9 cellular contexts compared by ENCODE assay signal in the genomic region with DNA sequence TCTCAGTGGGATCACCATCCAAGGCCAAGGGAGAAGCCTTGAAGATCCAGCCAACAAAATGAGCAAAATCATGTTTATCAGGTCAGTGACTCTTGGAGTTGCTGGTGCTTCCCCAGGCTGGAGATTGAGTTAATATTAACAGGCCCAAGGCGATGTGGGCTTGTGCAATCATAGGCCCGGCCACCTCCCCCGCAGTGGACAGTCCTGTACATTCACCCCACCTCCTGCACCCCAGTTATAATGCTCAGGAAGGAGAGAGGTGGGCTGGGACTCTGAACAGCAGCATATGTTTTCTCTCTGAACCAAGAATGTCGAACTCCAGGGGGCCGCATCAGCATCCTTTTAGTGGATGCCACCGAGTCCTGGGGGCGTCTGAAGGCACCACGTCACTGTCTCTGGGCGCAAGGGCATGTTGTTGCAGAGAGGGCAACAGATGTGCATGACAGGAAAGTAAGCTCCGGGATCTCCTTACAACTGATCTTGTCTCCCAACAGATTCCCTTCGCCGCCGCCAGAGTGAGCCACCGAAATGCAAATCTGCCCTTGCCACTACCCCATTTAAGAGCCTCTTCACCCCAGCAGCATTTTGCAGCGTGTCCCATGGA. TPM values are rescaled to one million over a fixed set of nuclear protein-coding genes. Genes with fewer than 3 reads are reported as not detected.
DNase-seq lines count a peak whose midpoint lies in the region; ATAC-seq and TF ChIP-seq lines count a peak whose summit lies in the region.
"Had no signal": no experiment of that assay in that cellular context is flagged by ENCODE, and none has a peak within 500 bp of the region (broad histone marks: within the 10 kb centered on the region; RNA-seq: fewer than 3 reads in every experiment).

No MANE protein-coding gene starts in this region.

- POLR2A ChIA-PET in CD8-positive, alpha-beta memory T cell (lab: Charles Lee) = no interaction called here
- POLR2A ChIA-PET in naive thymus-derived CD8-positive, alpha-beta T cell (lab: Charles Lee) = no interaction called here

- peaks cover 0 to 1% (median 0%) of the 10 kb centered on the region in 3 donors for H3K36me3 Mint-ChIP-seq in CD8-positive, alpha-beta memory T cell
- H3K36me3 Mint-ChIP-seq in naive thymus-derived CD8-positive, alpha-beta T cell = peaks cover 0 to 10% (median 0%) of the 10 kb centered on the region in 3 donors

- H3K4me1 Mint-ChIP-seq in CD8-positive, alpha-beta memory T cell = no peaks in the 10 kb centered on the region
- no peaks in the 10 kb centered on the region for H3K4me1 Mint-ChIP-seq in naive thymus-derived CD8-positive, alpha-beta T cell

- H3K9me3 ChIP-seq in parathyroid adenoma (ENCODE audit: control insufficient read depth, low read length) = no peaks in the 10 kb centered on the region
- H3K9me3 ChIP-seq in CD8-positive, alpha-beta memory T cell (ENCODE audit: low read length) = no peaks in the 10 kb centered on the region

- TF ChIP-seq CTCF in GM12872 (IDR thresholded peaks at IDR 0.05; ENCODE audit: insufficient read depth, low read depth, low read length) = peak; percentile 49; the same call in 2 of the 3 replicates
- TF ChIP-seq CTCF in parathyroid adenoma (IDR thresholded peaks at IDR 0.05) = peak; percentile 10

- no peaks in the 10 kb centered on the region for H3K4me1 ChIP-seq in parathyroid adenoma
- H3K4me1 ChIP-seq in CD8-positive, alpha-beta memory T cell (ENCODE audit: insufficient read depth, low read length) = no peaks in the 10 kb centered on the region

- CTCF ChIA-PET in CD8-positive, alpha-beta memory T cell (lab: Charles Lee) = no interaction called here

- no peak overlapping the region for H3K27ac Mint-ChIP-seq in CD8-positive, alpha-beta memory T cell
- no peak overlapping the region for H3K27ac Mint-ChIP-seq in naive thymus-derived CD8-positive, alpha-beta T cell

- H3K27me3 Mint-ChIP-seq in CD8-positive, alpha-beta memory T cell = peaks cover 6 to 16% of the 10 kb centered on the region in 2 donors
- H3K27me3 Mint-ChIP-seq in naive thymus-derived CD8-positive, alpha-beta T cell = peaks cover 17 to 37% (median 23%) of the 10 kb centered on the region in 5 donors

- no peak overlapping the region for H2AFZ ChIP-seq in parathyroid adenoma

- H3K4me3 ChIP-seq in parathyroid adenoma (ENCODE audit: low read depth, low read length) = no peak overlapping the region
- no peak overlapping the region for H3K4me3 ChIP-seq in CD8-positive, alpha-beta memory T cell (ENCODE audit: low read length)

- no peaks in the 10 kb centered on the region for H3K27me3 ChIP-seq in parathyroid adenoma (ENCODE audit: control insufficient read depth, insufficient read depth, low read length)
- no peaks in the 10 kb centered on the region for H3K27me3 ChIP-seq in CD8-positive, alpha-beta memory T cell (ENCODE audit: insufficient read depth, low read length, poor library complexity, severe bottlenecking)

- no peak for ATAC-seq in HG03135 (IDR thresholded peaks at IDR 0.05; ENCODE audit: unreplicated experiment)
- no peak for ATAC-seq in naive thymus-derived CD8-positive, alpha-beta T cell

- DNase-seq in NCI-H526 treated with DMSO at 0.1 percent for 48 hours (lab: John Stamatoyannopoulos, UW) = peak; percentile 23
- DNase-seq in foreskin melanocyte = peak; percentile 11
- DNase-seq in H4 (ENCODE audit: low spot score) = no peak
- no peak for DNase-seq in CD8-positive, alpha-beta memory T cell
- no peak for DNase-seq in naive thymus-derived CD8-positive, alpha-beta T cell

- H3K4me3 Mint-ChIP-seq in CD8-positive, alpha-beta memory T cell = no peak overlapping the region
- no peak overlapping the region for H3K4me3 Mint-ChIP-seq in naive thymus-derived CD8-positive, alpha-beta T cell

- peaks cover 0 to 5% (median 0%) of the 10 kb centered on the region in 5 donors for H3K9me3 Mint-ChIP-seq in CD8-positive, alpha-beta memory T cell
- H3K9me3 Mint-ChIP-seq in naive thymus-derived CD8-positive, alpha-beta T cell = peaks cover 0 to 19% (median 4%) of the 10 kb centered on the region in 9 donors

- no peak overlapping the region for H3K27ac ChIP-seq in parathyroid adenoma
- no peak overlapping the region for H3K27ac ChIP-seq in CD8-positive, alpha-beta memory T cell (ENCODE audit: low read depth, low read length)

- no peak overlapping the region for H3K9ac ChIP-seq in parathyroid adenoma

- H3K36me3 ChIP-seq in parathyroid adenoma (ENCODE audit: control insufficient read depth, insufficient read depth, low read length) = no peaks in the 10 kb centered on the region
- H3K36me3 ChIP-seq in CD8-positive, alpha-beta memory T cell (ENCODE audit: insufficient read depth, low read length) = no peaks in the 10 kb centered on the region

- H3K79me2 ChIP-seq in parathyroid adenoma = no peaks in the 10 kb centered on the region

- H3K4me2 ChIP-seq in parathyroid adenoma (ENCODE audit: low read length) = no peak overlapping the region

RNA-seq across cellular contexts. Expression of a gene that starts 11.2 kb away (rescaled TPM):
- not detected in 2 replicates for total RNA-seq in H4 (2014; rRNA removed; shearing (Covaris generic))
- not detected for total RNA-seq in CD8-positive, alpha-beta memory T cell
- polyA plus RNA-seq in CD8-positive, alpha-beta memory T cell = not detected
- total RNA-seq in naive thymus-derived CD8-positive, alpha-beta T cell = not detected
- polyA plus RNA-seq in naive thymus-derived CD8-positive, alpha-beta T cell = not detected
- total RNA-seq: urinary bladder had no signal
- polyA plus RNA-seq: urinary bladder had no signal

RNA-seq across cellular contexts. Expression of a gene that starts 32.2 kb away (rescaled TPM):
- total RNA-seq in H4 (2014; rRNA removed; shearing (Covaris generic)) = 0.35 and 0.82 TPM in 2 replicates
- not detected for total RNA-seq in CD8-positive, alpha-beta memory T cell
- not detected for polyA plus RNA-seq in CD8-positive, alpha-beta memory T cell
- total RNA-seq in naive thymus-derived CD8-positive, alpha-beta T cell = not detected
- polyA plus RNA-seq in naive thymus-derived CD8-positive, alpha-beta T cell = not detected
- total RNA-seq: urinary bladder had no signal

RNA-seq across cellular contexts. Expression of a gene that starts 33.1 kb away (rescaled TPM):
- 0.99 and 3.2 TPM in 2 replicates for total RNA-seq in H4 (2014; rRNA removed; shearing (Covaris generic))
- total RNA-seq in CD8-positive, alpha-beta memory T cell = under 1 TPM; 0.18 to 0.40 TPM
- not detected for polyA plus RNA-seq in CD8-positive, alpha-beta memory T cell
- not detected for total RNA-seq in naive thymus-derived CD8-positive, alpha-beta T cell
- polyA plus RNA-seq in naive thymus-derived CD8-positive, alpha-beta T cell = 1 to 10 TPM in 1 of 3 donors, under 1 TPM in 1, not detected in 1; 0.64 to 1.6 TPM

Comparison
In these comparisons a context has a peak if more than half of its experiments do, and no peak if none do; other contexts are left out.
1. DNase-seq: peak in NCI-H526 treated with DMSO at 0.1 percent for 48 hours (single experiment) and foreskin melanocyte (single experiment); none in H4 (single experiment), CD8-positive, alpha-beta memory T cell (0 of 5) and naive thymus-derived CD8-positive, alpha-beta T cell (0 of 10).